Comparison of ENCODE assay signal across 19 cellular contexts in genomic region chr4:27123769-27124124, GRCh38.
A peak's percentile ranks its signal among the peaks of the same experiment; 100 is the strongest.
DNase-seq lines count a peak whose midpoint lies in the region; FAIRE-seq and TF ChIP-seq lines count a peak whose summit lies in the region.
"Had no signal": no experiment of that assay in that cellular context is flagged by ENCODE, and none has a peak within 500 bp of the region (broad histone marks: within the 10 kb centered on the region; RNA-seq: fewer than 3 reads in every experiment).

No MANE protein-coding gene starts in this region.

- peak overlapping the region; percentile 85 for H2BK120ac ChIP-seq in H1 (replicated peaks; ENCODE audit: low read depth, low read length)

- H3K9ac ChIP-seq in H1 (replicated peaks in 1 of 4; ENCODE audit: extremely low read depth in 1 of 4, low read depth in 3 of 4, low read length in 3 of 4): no peak overlapping the region
- H3K9ac ChIP-seq: GM23248 had no signal

- H4K5ac ChIP-seq in H1 (ENCODE audit: insufficient read length, low read depth, low read length): peak overlapping the region; percentile 7

- peak overlapping the region; percentile 82 for H3K27ac ChIP-seq in H1 (ENCODE audit: low read depth, low read length)
- H3K27ac ChIP-seq: GM23248 had no signal

- peak overlapping the region; percentile 94; the same call in 1 of the 2 replicates for H2AK5ac ChIP-seq in H1 (ENCODE audit: low read depth, low read length)

- H3K36me3 ChIP-seq in H1 (ENCODE audit: control insufficient read depth in 2 of 4, insufficient read depth in 4 of 4, low read length in 3 of 4): no peaks in the 10 kb centered on the region

- H3K79me1 ChIP-seq in H1 (ENCODE audit: low read depth, low read length): no peaks in the 10 kb centered on the region

- H3K4ac ChIP-seq in H1 (replicated peaks; ENCODE audit: insufficient read length, low read depth, low read length): peak overlapping the region; percentile 70

- peak overlapping the region; percentile 95 for H2BK12ac ChIP-seq in H1 (ENCODE audit: low read depth, low read length)

- no peak overlapping the region for H3K23ac ChIP-seq in H1 (ENCODE audit: insufficient read length)

- no peak overlapping the region for H4K8ac ChIP-seq in H1 (ENCODE audit: extremely low read depth, insufficient read depth, low read length)

- no peak overlapping the region for H3K56ac ChIP-seq in H1 (replicated peaks; ENCODE audit: insufficient read length, low read depth, low read length)

- peaks cover 4 to 23% (median 17%) of the 10 kb centered on the region in 4 experiments for H3K4me1 ChIP-seq in H1 (replicated peaks in 1 of 4; ENCODE audit: control insufficient read depth in 3 of 4, insufficient read depth in 4 of 4, low read length in 3 of 4)

- H4K91ac ChIP-seq in H1 (replicated peaks; ENCODE audit: insufficient read length, low read length): peak overlapping the region; percentile 96

- peak overlapping the region; percentile 85 for H3K27ac Mint-ChIP-seq in Calu3 (ENCODE audit: unreplicated experiment)
- peak overlapping the region; percentile 21 for H3K27ac Mint-ChIP-seq in nephron progenitor cell

- H3K36me3 Mint-ChIP-seq in Calu3 (ENCODE audit: insufficient read depth, unreplicated experiment) (peaks cover 5% of the 10 kb centered on the region), nephron progenitor cell (ENCODE audit: low read depth) (no peaks in the 10 kb centered on the region)
- H3K36me3 Mint-ChIP-seq: CD14-positive monocyte had no signal

- no peaks in the 10 kb centered on the region for H3K9me3 ChIP-seq in H1 (ENCODE audit: insufficient read depth in 2 of 2, low read depth in 1 of 2, low read length in 1 of 2)

- no peak for FAIRE-seq in H1 (lab: Jason Lieb, UNC)
- FAIRE-seq: RCC 7860 had no signal

- CTCF ChIA-PET in Calu3 (lab: Charles Lee) (interaction anchor here (0.6 to 1.5 kb wide), 2 partner anchors 23 to 999 kb away, joined by 4 to 5 read pairs; no protein-coding TSS in a partner anchor), H1 (lab: Charles Lee; ENCODE audit: partially characterized antibody) (interaction anchor here (0.8 to 1.5 kb wide), 6 partner anchors 9 to 68 kb away, joined by 3 to 6 read pairs (median 3); no protein-coding TSS in a partner anchor)

- H3K4me1 Mint-ChIP-seq in Calu3 (ENCODE audit: low read depth, unreplicated experiment) (peaks cover 53% of the 10 kb centered on the region), nephron progenitor cell (peaks cover 10% of the 10 kb centered on the region)
- H3K4me1 Mint-ChIP-seq: CD14-positive monocyte had no signal

- no peak for TF ChIP-seq EP300 in H1 (IDR thresholded peaks at IDR 0.05; ENCODE audit: borderline replicate concordance in 1 of 2, low read depth in 2 of 2, low read length in 2 of 2)

- no peak for TF ChIP-seq POLR2A in H1 (IDR thresholded peaks at IDR 0.05; ENCODE audit: control extremely low read depth in 1 of 2, low read depth in 2 of 2, low read length in 2 of 2)

- peak overlapping the region; percentile 10 to 48; a peak in 3 of 4 replicates for H3K4me2 ChIP-seq in H1 (ENCODE audit: insufficient read depth in 1 of 2, low read depth in 2 of 2, low read length in 2 of 2)

- no peak for TF ChIP-seq CTCF in Calu3 (IDR thresholded peaks at IDR 0.05; ENCODE audit: unreplicated experiment)
- no peak for TF ChIP-seq CTCF in H1 (IDR thresholded peaks at IDR 0.05; ENCODE audit: control extremely low read depth in 1 of 3, insufficient read depth in 1 of 3, low read depth in 1 of 3, low read length in 3 of 3)
- TF ChIP-seq CTCF in nephron progenitor cell (IDR thresholded peaks at IDR 0.05): no peak

- peak overlapping the region; percentile 97 for H3K18ac ChIP-seq in H1 (ENCODE audit: extremely low read depth, low read length)

- no peak overlapping the region for H3K14ac ChIP-seq in H1 (ENCODE audit: insufficient read length)

- POLR2A ChIA-PET in H1 (lab: Charles Lee; ENCODE audit: partially characterized antibody): interaction anchor here (0.9 to 2.3 kb wide), 11 partner anchors 8 to 674 kb away, joined by 3 to 8 read pairs (median 4); no protein-coding TSS in a partner anchor

- no peaks in the 10 kb centered on the region for H3K79me2 ChIP-seq in H1 (ENCODE audit: control insufficient read depth in 1 of 2, insufficient read depth in 2 of 2, low read length in 2 of 2)

- no peaks in the 10 kb centered on the region for H3K23me2 ChIP-seq in H1 (ENCODE audit: low read depth, low read length)

- H4K20me1 ChIP-seq in H1 (replicated peaks in 1 of 2; ENCODE audit: control insufficient read depth in 1 of 2, insufficient read depth in 2 of 2, low read length in 2 of 2): no peaks in the 10 kb centered on the region

- H2BK20ac ChIP-seq in H1 (ENCODE audit: low read length): peak overlapping the region; percentile 98; the same call in 1 of the 2 replicates

- peak overlapping the region in 1 of 4 experiments; percentile 18; a peak in 1 of 8 replicates for H3K4me3 ChIP-seq in H1 (ENCODE audit: extremely low read depth in 1 of 4, insufficient read depth in 2 of 4, low read depth in 3 of 4, low read length in 4 of 4)
- H3K4me3 ChIP-seq: GM23248 had no signal

- H2BK5ac ChIP-seq in H1 (ENCODE audit: low read depth, low read length): peak overlapping the region; percentile 99

- H3K9me3 Mint-ChIP-seq in Calu3 (ENCODE audit: low read depth, unreplicated experiment) (peaks cover 2% of the 10 kb centered on the region), nephron progenitor cell (no peaks in the 10 kb centered on the region)

- no peak for TF ChIP-seq RAD21 in H1 (IDR thresholded peaks at IDR 0.05 in 1 of 2, conservative IDR thresholded peaks at IDR 0.05 in 1 of 2; ENCODE audit: low read depth in 2 of 2, low read length in 2 of 2)

- BruUV-seq in Calu3 (replicated peaks; lab: Mats Ljungman, UMichigan): no TSS peak

- H3K27me3 ChIP-seq in H1 (replicated peaks in 1 of 4; ENCODE audit: control insufficient read depth in 3 of 4, extremely low read depth in 1 of 4, insufficient read depth in 3 of 4, low read length in 3 of 4): no peaks in the 10 kb centered on the region; a peak in 1 of 7 replicates

- H3K27me3 Mint-ChIP-seq in Calu3 (ENCODE audit: unreplicated experiment) (no peaks in the 10 kb centered on the region), nephron progenitor cell (ENCODE audit: low read depth, poor library complexity) (peaks cover 11% of the 10 kb centered on the region)

- no peak overlapping the region for H2BK15ac ChIP-seq in H1 (ENCODE audit: low read length)

- no peak overlapping the region for H2AFZ ChIP-seq in H1 (ENCODE audit: low read length)
- H2AFZ ChIP-seq: GM23248 had no signal

- DNase-seq in Calu3 (no peak), NCI-H69 (lab: John Stamatoyannopoulos, UW) (peak; percentile 11), H1 (ENCODE audit: low read depth in 1 of 2, low spot score in 2 of 2) (no peak), nephron progenitor cell (no peak), NCI-H510A (lab: John Stamatoyannopoulos, UW) (no peak), Kasumi-1 (lab: John Stamatoyannopoulos, UW) (no peak), dedifferentiated amniotic fluid mesenchymal stem cell (ENCODE audit: extremely low spot score) (no peak), NCI-H774 (lab: John Stamatoyannopoulos, UW) (no peak)
- DNase-seq: 8988T; DMS 273 treated with DMSO at 0.1 percent for 48 hours; GDM1; GM23248; MM.1S; NCI-H1092; NCI-H2029 treated with DMSO at 0.1 percent for 48 hours; NCI-H2171; NK-92 treated with Interleukin-12 subunit alpha and Interleukin-12 subunit beta, amount 100 ng/mL, for 24 hours had no signal

- H3K4me3 Mint-ChIP-seq in Calu3 (ENCODE audit: low read depth, unreplicated experiment) (no peak overlapping the region), nephron progenitor cell (no peak overlapping the region)
- H3K4me3 Mint-ChIP-seq: CD14-positive monocyte had no signal

- intact Hi-C loops in Calu3 (cut with micrococcal nuclease; ENCODE audit: unreplicated experiment): loop anchor here (2.0 kb wide), 1 partner anchor 23 kb away; no protein-coding TSS in a partner anchor

TF ChIP-seq in H1, 55 proteins besides CTCF, POLR2A, EP300 and RAD21:
- peak; percentile 20; the same call in 1 of the 2 replicates for TF ChIP-seq E2F6 (IDR thresholded peaks at IDR 0.05)
- TF ChIP-seq YY1 (IDR thresholded peaks at IDR 0.05; ENCODE audit: low read depth, low read length): no peak
- peak; percentile 58; the same call in 1 of the 2 replicates for TF ChIP-seq MAX (IDR thresholded peaks at IDR 0.05)
